ENCODE assay signal across 1 cellular context in the genomic region with DNA sequence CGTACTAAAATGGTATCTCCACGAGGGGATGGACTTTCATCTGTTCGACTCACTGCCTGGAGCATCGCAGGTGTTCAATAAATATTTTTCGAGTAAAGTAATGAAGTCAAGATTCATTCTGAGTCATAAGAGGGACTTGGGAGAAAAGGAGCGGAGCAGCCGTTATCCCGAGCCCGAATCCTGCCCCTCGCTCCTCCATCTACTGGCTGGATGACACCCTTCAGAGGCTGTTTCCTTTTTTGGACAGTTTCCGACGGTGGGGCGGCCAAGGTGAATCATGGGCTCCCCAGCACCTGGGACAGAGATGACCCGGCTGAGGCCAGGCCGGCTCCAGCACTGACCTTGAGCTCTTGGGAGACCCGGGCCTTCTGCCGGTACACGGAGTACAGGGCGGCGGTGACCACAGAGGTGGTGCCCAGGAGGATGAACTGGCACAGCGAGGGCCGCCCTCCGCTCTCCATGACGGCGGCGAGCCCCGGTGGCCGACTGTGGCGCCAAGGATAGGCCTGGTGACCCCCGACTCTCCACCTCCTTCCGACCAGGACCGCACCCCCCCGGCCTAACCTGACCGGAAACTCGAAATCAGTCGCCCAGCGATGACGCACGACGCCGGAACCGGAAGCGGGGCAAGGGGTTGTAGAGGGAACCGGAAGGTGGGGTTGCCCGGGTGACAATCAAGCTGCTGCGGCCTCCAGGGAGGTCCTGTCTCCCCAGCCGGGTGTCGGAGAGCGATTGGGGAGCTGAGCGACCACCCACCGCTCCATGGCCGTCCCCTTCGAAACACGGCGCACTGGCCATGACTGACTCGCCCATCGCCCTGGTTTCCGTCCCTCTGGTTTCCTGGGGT.
A peak's percentile ranks its signal among the peaks of the same experiment; 100 is the strongest.
TF ChIP-seq lines count a peak whose summit lies in the region.

A gene with protein sequence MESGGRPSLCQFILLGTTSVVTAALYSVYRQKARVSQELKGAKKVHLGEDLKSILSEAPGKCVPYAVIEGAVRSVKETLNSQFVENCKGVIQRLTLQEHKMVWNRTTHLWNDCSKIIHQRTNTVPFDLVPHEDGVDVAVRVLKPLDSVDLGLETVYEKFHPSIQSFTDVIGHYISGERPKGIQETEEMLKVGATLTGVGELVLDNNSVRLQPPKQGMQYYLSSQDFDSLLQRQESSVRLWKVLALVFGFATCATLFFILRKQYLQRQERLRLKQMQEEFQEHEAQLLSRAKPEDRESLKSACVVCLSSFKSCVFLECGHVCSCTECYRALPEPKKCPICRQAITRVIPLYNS (minus strand): TSS at position 588 of the 847 bp plus-strand sequence. CDS start 127 bp downstream, at position 461.

TF ChIP-seq in HEK293, 187 proteins besides CTCF, POLR2A, EP300 and RAD21 (continued from another document):
- TF ChIP-seq BCL6B (tag by site-specific recombination; IDR thresholded peaks at IDR 0.05) (peak; percentile 97), GLIS1 (tag by site-specific recombination; IDR thresholded peaks at IDR 0.05) (peak; percentile 88), ZNF214 (tag by site-specific recombination; IDR thresholded peaks at IDR 0.05; ENCODE audit: borderline replicate concordance) (no peak), TCF7L2 (IDR thresholded peaks at IDR 0.05; ENCODE audit: borderline replicate concordance, low read depth, low read length) (no peak), ZNF184 (tag by site-specific recombination; IDR thresholded peaks at IDR 0.05) (no peak), MZF1 (tag by site-specific recombination; IDR thresholded peaks at IDR 0.05; ENCODE audit: borderline replicate concordance) (no peak), ZFP37 (tag by site-specific recombination; IDR thresholded peaks at IDR 0.05) (0 out of 2 replicates have a peak, but pooled peaks have one; percentile 57), KLF17 (tag by site-specific recombination; IDR thresholded peaks at IDR 0.05) (0 out of 2 replicates have a peak, but pooled peaks have one; percentile 53), ZSCAN23 (tag by site-specific recombination; IDR thresholded peaks at IDR 0.05) (0 out of 2 replicates have a peak, but pooled peaks have one; percentile 10), KLF16 (tag by site-specific recombination; IDR thresholded peaks at IDR 0.05) (peak; percentile 73)
- TF ChIP-seq, protein P1, sequence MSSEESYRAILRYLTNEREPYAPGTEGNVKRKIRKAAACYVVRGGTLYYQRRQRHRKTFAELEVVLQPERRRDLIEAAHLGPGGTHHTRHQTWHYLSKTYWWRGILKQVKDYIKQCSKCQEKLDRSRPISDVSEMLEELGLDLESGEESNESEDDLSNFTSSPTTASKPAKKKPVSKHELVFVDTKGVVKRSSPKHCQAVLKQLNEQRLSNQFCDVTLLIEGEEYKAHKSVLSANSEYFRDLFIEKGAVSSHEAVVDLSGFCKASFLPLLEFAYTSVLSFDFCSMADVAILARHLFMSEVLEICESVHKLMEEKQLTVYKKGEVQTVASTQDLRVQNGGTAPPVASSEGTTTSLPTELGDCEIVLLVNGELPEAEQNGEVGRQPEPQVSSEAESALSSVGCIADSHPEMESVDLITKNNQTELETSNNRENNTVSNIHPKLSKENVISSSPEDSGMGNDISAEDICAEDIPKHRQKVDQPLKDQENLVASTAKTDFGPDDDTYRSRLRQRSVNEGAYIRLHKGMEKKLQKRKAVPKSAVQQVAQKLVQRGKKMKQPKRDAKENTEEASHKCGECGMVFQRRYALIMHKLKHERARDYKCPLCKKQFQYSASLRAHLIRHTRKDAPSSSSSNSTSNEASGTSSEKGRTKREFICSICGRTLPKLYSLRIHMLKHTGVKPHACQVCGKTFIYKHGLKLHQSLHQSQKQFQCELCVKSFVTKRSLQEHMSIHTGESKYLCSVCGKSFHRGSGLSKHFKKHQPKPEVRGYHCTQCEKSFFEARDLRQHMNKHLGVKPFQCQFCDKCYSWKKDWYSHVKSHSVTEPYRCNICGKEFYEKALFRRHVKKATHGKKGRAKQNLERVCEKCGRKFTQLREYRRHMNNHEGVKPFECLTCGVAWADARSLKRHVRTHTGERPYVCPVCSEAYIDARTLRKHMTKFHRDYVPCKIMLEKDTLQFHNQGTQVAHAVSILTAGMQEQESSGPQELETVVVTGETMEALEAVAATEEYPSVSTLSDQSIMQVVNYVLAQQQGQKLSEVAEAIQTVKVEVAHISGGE (tag by site-specific recombination; conservative IDR thresholded peaks at IDR 0.05; ENCODE audit: low read depth), result peak; percentile 96
- TF ChIP-seq, protein P2, sequence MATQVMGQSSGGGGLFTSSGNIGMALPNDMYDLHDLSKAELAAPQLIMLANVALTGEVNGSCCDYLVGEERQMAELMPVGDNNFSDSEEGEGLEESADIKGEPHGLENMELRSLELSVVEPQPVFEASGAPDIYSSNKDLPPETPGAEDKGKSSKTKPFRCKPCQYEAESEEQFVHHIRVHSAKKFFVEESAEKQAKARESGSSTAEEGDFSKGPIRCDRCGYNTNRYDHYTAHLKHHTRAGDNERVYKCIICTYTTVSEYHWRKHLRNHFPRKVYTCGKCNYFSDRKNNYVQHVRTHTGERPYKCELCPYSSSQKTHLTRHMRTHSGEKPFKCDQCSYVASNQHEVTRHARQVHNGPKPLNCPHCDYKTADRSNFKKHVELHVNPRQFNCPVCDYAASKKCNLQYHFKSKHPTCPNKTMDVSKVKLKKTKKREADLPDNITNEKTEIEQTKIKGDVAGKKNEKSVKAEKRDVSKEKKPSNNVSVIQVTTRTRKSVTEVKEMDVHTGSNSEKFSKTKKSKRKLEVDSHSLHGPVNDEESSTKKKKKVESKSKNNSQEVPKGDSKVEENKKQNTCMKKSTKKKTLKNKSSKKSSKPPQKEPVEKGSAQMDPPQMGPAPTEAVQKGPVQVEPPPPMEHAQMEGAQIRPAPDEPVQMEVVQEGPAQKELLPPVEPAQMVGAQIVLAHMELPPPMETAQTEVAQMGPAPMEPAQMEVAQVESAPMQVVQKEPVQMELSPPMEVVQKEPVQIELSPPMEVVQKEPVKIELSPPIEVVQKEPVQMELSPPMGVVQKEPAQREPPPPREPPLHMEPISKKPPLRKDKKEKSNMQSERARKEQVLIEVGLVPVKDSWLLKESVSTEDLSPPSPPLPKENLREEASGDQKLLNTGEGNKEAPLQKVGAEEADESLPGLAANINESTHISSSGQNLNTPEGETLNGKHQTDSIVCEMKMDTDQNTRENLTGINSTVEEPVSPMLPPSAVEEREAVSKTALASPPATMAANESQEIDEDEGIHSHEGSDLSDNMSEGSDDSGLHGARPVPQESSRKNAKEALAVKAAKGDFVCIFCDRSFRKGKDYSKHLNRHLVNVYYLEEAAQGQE (tag by site-specific recombination; IDR thresholded peaks at IDR 0.05), result 0 out of 2 replicates have a peak, but pooled peaks have one; percentile 27
- TF ChIP-seq, protein P3, sequence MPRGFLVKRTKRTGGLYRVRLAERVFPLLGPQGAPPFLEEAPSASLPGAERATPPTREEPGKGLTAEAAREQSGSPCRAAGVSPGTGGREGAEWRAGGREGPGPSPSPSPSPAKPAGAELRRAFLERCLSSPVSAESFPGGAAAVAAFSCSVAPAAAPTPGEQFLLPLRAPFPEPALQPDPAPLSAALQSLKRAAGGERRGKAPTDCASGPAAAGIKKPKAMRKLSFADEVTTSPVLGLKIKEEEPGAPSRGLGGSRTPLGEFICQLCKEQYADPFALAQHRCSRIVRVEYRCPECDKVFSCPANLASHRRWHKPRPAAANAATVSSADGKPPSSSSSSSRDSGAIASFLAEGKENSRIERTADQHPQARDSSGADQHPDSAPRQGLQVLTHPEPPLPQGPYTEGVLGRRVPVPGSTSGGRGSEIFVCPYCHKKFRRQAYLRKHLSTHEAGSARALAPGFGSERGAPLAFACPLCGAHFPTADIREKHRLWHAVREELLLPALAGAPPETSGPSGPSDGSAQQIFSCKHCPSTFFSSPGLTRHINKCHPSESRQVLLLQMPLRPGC (tag by site-specific recombination; IDR thresholded peaks at IDR 0.05), result 0 out of 2 replicates have a peak, but pooled peaks have one; percentile 13
